In the genomic region with DNA sequence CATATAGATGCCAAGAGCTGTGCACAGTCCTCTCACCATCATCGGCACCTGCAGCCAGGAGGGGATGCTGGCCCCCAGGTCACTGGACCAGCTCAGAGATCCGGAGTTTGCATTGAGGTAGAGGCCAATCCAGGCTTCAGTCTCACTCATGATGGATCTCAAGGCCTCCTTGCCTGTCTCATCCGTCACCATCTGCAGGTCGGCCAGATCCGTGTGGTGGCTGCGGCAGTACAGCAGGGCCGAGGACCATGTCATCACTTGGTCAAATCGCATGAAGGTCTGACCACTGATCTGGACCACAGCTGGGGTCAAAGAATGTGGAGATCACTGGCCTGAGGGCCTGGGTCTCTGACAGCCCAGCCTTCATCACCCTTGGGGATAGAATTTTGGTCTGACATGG, we compare ENCODE assay signal across 32 cellular contexts. TPM values are rescaled to one million over a fixed set of nuclear protein-coding genes. Genes with fewer than 3 reads are reported as not detected.
"Had no signal": no experiment of that assay in that cellular context is flagged by ENCODE, and none has a peak within 500 bp of the region (broad histone marks: within the 10 kb centered on the region; RNA-seq: fewer than 3 reads in every experiment).

No MANE protein-coding gene starts in this region.

- H3K27me3 ChIP-seq: ascending aorta, breast epithelium had no signal

- H3K27ac ChIP-seq: ascending aorta, breast epithelium, epithelial cell of prostate, esophagus squamous epithelium, gastroesophageal sphincter, VCaP had no signal

- H3K36me3 ChIP-seq: ascending aorta, breast epithelium, esophagus squamous epithelium, gastroesophageal sphincter had no signal

- H3K9me3 ChIP-seq: ascending aorta, breast epithelium, esophagus squamous epithelium, gastroesophageal sphincter had no signal

- H3K4me3 ChIP-seq: ascending aorta, breast epithelium, esophagus squamous epithelium, gastroesophageal sphincter had no signal

- H3K4me1 ChIP-seq: breast epithelium had no signal

- ATAC-seq: activated CD8-positive, alpha-beta T cell treated with anti-CD3 and anti-CD28 coated beads for 36 hours; activated naive CD4-positive, alpha-beta T cell treated with anti-CD3 and anti-CD28 coated beads, Interleukin-2, amount 50 U/mL, for 72 hours; activated T-cell treated with anti-CD3 and anti-CD28 coated beads, Interleukin-2, amount 50 U/mL, for 4 hours; activated T-helper 17 cell treated with anti-CD3 and anti-CD28 coated beads, Interleukin-2, amount 50 U/mL, for 72 hours; gastroesophageal sphincter; WTC11 had no signal

- DNase-seq: activated CD4-positive, alpha-beta T cell treated with anti-CD3 and anti-CD28 coated beads for 1 hour; activated CD4-positive, alpha-beta T cell treated with anti-CD3 and anti-CD28 coated beads for 48 hours; activated CD4-positive, alpha-beta T cell treated with anti-CD3 and anti-CD28 coated beads, Interleukin-2, amount 50 U/mL, for 1 hour; activated CD4-positive, alpha-beta T cell treated with anti-CD3 and anti-CD28 coated beads, Interleukin-2, amount 50 U/mL, for 48 hours; activated CD8-positive, alpha-beta memory T cell treated with anti-CD3 and anti-CD28 coated beads for 24 hours; activated CD8-positive, alpha-beta T cell treated with anti-CD3 and anti-CD28 coated beads for 36 hours; activated gamma-delta T cell; activated naive CD4-positive, alpha-beta T cell; activated naive CD4-positive, alpha-beta T cell treated with anti-CD3 and anti-CD28 coated beads, Interleukin-2, amount 10 ng/mL, durations not matched to agents 7 days and 5 days; activated naive CD8-positive, alpha-beta T cell treated with anti-CD3 and anti-CD28 coated beads, Interleukin-2, amount 10 ng/mL, durations not matched to agents 7 days and 5 days; activated T-cell treated with anti-CD3 and anti-CD28 coated beads, Interleukin-2, amount 50 U/mL, for 4 hours; caudate nucleus; cortex of kidney; dermis blood vessel endothelial cell; effector CD8-positive, alpha-beta T cell; esophagus squamous epithelium; foreskin melanocyte; T-helper 2 cell had no signal

RNA-seq across cellular contexts. Expression of a gene that starts 6.6 kb away (rescaled TPM):
- total RNA-seq: activated CD8-positive, alpha-beta T cell treated with anti-CD3 and anti-CD28 coated beads for 36 hours; activated naive CD4-positive, alpha-beta T cell treated with anti-CD3 and anti-CD28 coated beads, Interleukin-2, amount 50 U/mL, for 72 hours; activated naive CD8-positive, alpha-beta T cell treated with anti-CD3 and anti-CD28 coated beads, Interleukin-2, amount 10 ng/mL, durations not matched to agents 7 days and 5 days; activated T-cell treated with anti-CD3 and anti-CD28 coated beads, Interleukin-2, amount 50 U/mL, for 4 hours; activated T-helper 17 cell treated with anti-CD3 and anti-CD28 coated beads, Interleukin-2, amount 50 U/mL, for 72 hours; ascending aorta; breast epithelium; chondrocyte; dermis blood vessel endothelial cell; endothelial cell of umbilical vein; esophagus squamous epithelium; fibroblast of lung; fibroblast of villous mesenchyme; gastroesophageal sphincter; glomerular endothelial cell; T-helper 1 cell treated with Interleukin-12 subunit alpha and Interleukin-12 subunit beta and Interleukin-4 antibody, amounts not matched to agents 30 ng/mL and 1 ng/mL, for 36 hours; WTC11 had no signal

RNA-seq across cellular contexts. Expression of a gene that starts 22.8 kb away (rescaled TPM):
- total RNA-seq: activated CD8-positive, alpha-beta T cell treated with anti-CD3 and anti-CD28 coated beads for 36 hours; activated naive CD4-positive, alpha-beta T cell treated with anti-CD3 and anti-CD28 coated beads, Interleukin-2, amount 50 U/mL, for 72 hours; activated naive CD8-positive, alpha-beta T cell treated with anti-CD3 and anti-CD28 coated beads, Interleukin-2, amount 10 ng/mL, durations not matched to agents 7 days and 5 days; activated T-cell treated with anti-CD3 and anti-CD28 coated beads, Interleukin-2, amount 50 U/mL, for 4 hours; activated T-helper 17 cell treated with anti-CD3 and anti-CD28 coated beads, Interleukin-2, amount 50 U/mL, for 72 hours; ascending aorta; breast epithelium; chondrocyte; dermis blood vessel endothelial cell; endothelial cell of umbilical vein; esophagus squamous epithelium; fibroblast of lung; gastroesophageal sphincter; glomerular endothelial cell; T-helper 1 cell treated with Interleukin-12 subunit alpha and Interleukin-12 subunit beta and Interleukin-4 antibody, amounts not matched to agents 30 ng/mL and 1 ng/mL, for 36 hours; WTC11 had no signal
